Comparison of ENCODE assay signal across 1 cellular context in genomic region chr1:234875953-234876814, GRCh38.
TF ChIP-seq lines count a peak whose summit lies in the region.

No MANE protein-coding gene starts in this region.

TF ChIP-seq in HepG2, 621 proteins besides CTCF, POLR2A, EP300 and RAD21 (continued from another document and continues in another):
- TF ChIP-seq ZMYM4 (CRISPR knock-in tag; IDR thresholded peaks at IDR 0.05) (peak; percentile 82), ZNF503 (CRISPR knock-in tag; IDR thresholded peaks at IDR 0.05) (peak; percentile 92), ZNF407 (CRISPR knock-in tag; IDR thresholded peaks at IDR 0.05; ENCODE audit: not compliant biosample characterization) (no peak), FOXP1 (IDR thresholded peaks at IDR 0.05) (no peak; the same call in 1 of the 2 replicates), FOXP1 (CRISPR knock-in tag; IDR thresholded peaks at IDR 0.05) (peak; percentile 94), CHD2 (IDR thresholded peaks at IDR 0.05; ENCODE audit: low read depth, low read length) (0 out of 2 replicates have a peak, but pooled peaks have one; percentile 21), JDP2 (CRISPR knock-in tag; IDR thresholded peaks at IDR 0.05; ENCODE audit: borderline replicate concordance) (peak; percentile 46; the same call in 1 of the 2 replicates), JUND (CRISPR knock-in tag; IDR thresholded peaks at IDR 0.05) (peak; percentile 78), ZC3H4 (CRISPR knock-in tag; IDR thresholded peaks at IDR 0.05; ENCODE audit: borderline replicate concordance) (peak; percentile 74; the same call in 1 of the 2 replicates), TARDBP (CRISPR knock-in tag; IDR thresholded peaks at IDR 0.05) (peak; percentile 89), ZNF687 (CRISPR knock-in tag; IDR thresholded peaks at IDR 0.05) (peak; percentile 97), REL (CRISPR knock-in tag; conservative IDR thresholded peaks at IDR 0.05) (0 out of 2 replicates have a peak, but pooled peaks have one; percentile 55), ZNF101 (CRISPR knock-in tag; IDR thresholded peaks at IDR 0.05; ENCODE audit: borderline replicate concordance, low read depth) (no peak), ZFP90 (CRISPR knock-in tag; IDR thresholded peaks at IDR 0.05; ENCODE audit: borderline replicate concordance) (no peak), SALL1 (CRISPR knock-in tag; IDR thresholded peaks at IDR 0.05) (peak; percentile 79), FOSL1 (CRISPR knock-in tag; IDR thresholded peaks at IDR 0.05; ENCODE audit: borderline replicate concordance) (peak; percentile 62; the same call in 1 of the 2 replicates), CBFB (CRISPR knock-in tag; IDR thresholded peaks at IDR 0.05) (peak; percentile 70; the same call in 1 of the 2 replicates), PHF20 (CRISPR knock-in tag; IDR thresholded peaks at IDR 0.05) (peak; percentile 9; the same call in 1 of the 2 replicates), SNAPC2 (CRISPR knock-in tag; IDR thresholded peaks at IDR 0.05) (0 out of 2 replicates have a peak, but pooled peaks have one; percentile 74), SOX5 (CRISPR knock-in tag; IDR thresholded peaks at IDR 0.05; ENCODE audit: borderline replicate concordance) (peak; percentile 82; the same call in 1 of the 2 replicates), ZFP36L1 (CRISPR knock-in tag; IDR thresholded peaks at IDR 0.05) (peak; percentile 59; the same call in 1 of the 2 replicates), HIVEP1 (CRISPR knock-in tag; IDR thresholded peaks at IDR 0.05) (peak; percentile 75), ATF5 (CRISPR knock-in tag; IDR thresholded peaks at IDR 0.05; ENCODE audit: low read depth) (no peak), ZNF737 (CRISPR knock-in tag; IDR thresholded peaks at IDR 0.05; ENCODE audit: borderline replicate concordance) (peak; percentile 2; the same call in 1 of the 2 replicates), ZNF33A (CRISPR knock-in tag; IDR thresholded peaks at IDR 0.05; ENCODE audit: borderline replicate concordance) (no peak), FOXC1 (CRISPR knock-in tag; IDR thresholded peaks at IDR 0.05; ENCODE audit: borderline replicate concordance) (peak; percentile 9; the same call in 1 of the 2 replicates), ZNF441 (CRISPR knock-in tag; IDR thresholded peaks at IDR 0.05; ENCODE audit: borderline replicate concordance) (peak; percentile 19; the same call in 1 of the 2 replicates)
- TF ChIP-seq, protein P1, sequence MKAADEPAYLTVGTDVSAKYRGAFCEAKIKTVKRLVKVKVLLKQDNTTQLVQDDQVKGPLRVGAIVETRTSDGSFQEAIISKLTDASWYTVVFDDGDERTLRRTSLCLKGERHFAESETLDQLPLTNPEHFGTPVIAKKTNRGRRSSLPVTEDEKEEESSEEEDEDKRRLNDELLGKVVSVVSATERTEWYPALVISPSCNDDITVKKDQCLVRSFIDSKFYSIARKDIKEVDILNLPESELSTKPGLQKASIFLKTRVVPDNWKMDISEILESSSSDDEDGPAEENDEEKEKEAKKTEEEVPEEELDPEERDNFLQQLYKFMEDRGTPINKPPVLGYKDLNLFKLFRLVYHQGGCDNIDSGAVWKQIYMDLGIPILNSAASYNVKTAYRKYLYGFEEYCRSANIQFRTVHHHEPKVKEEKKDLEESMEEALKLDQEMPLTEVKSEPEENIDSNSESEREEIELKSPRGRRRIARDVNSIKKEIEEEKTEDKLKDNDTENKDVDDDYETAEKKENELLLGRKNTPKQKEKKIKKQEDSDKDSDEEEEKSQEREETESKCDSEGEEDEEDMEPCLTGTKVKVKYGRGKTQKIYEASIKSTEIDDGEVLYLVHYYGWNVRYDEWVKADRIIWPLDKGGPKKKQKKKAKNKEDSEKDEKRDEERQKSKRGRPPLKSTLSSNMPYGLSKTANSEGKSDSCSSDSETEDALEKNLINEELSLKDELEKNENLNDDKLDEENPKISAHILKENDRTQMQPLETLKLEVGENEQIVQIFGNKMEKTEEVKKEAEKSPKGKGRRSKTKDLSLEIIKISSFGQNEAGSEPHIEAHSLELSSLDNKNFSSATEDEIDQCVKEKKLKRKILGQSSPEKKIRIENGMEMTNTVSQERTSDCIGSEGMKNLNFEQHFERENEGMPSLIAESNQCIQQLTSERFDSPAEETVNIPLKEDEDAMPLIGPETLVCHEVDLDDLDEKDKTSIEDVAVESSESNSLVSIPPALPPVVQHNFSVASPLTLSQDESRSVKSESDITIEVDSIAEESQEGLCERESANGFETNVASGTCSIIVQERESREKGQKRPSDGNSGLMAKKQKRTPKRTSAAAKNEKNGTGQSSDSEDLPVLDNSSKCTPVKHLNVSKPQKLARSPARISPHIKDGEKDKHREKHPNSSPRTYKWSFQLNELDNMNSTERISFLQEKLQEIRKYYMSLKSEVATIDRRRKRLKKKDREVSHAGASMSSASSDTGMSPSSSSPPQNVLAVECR (CRISPR knock-in tag; IDR thresholded peaks at IDR 0.05; ENCODE audit: borderline replicate concordance), result peak; percentile 66; the same call in 1 of the 2 replicates
- TF ChIP-seq, protein P2, sequence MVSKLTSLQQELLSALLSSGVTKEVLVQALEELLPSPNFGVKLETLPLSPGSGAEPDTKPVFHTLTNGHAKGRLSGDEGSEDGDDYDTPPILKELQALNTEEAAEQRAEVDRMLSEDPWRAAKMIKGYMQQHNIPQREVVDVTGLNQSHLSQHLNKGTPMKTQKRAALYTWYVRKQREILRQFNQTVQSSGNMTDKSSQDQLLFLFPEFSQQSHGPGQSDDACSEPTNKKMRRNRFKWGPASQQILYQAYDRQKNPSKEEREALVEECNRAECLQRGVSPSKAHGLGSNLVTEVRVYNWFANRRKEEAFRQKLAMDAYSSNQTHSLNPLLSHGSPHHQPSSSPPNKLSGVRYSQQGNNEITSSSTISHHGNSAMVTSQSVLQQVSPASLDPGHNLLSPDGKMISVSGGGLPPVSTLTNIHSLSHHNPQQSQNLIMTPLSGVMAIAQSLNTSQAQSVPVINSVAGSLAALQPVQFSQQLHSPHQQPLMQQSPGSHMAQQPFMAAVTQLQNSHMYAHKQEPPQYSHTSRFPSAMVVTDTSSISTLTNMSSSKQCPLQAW (CRISPR knock-in tag; IDR thresholded peaks at IDR 0.05), result peak; percentile 90
- TF ChIP-seq, protein P3, sequence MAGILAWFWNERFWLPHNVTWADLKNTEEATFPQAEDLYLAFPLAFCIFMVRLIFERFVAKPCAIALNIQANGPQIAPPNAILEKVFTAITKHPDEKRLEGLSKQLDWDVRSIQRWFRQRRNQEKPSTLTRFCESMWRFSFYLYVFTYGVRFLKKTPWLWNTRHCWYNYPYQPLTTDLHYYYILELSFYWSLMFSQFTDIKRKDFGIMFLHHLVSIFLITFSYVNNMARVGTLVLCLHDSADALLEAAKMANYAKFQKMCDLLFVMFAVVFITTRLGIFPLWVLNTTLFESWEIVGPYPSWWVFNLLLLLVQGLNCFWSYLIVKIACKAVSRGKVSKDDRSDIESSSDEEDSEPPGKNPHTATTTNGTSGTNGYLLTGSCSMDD (CRISPR knock-in tag; IDR thresholded peaks at IDR 0.05), result no peak
- TF ChIP-seq, protein P4, sequence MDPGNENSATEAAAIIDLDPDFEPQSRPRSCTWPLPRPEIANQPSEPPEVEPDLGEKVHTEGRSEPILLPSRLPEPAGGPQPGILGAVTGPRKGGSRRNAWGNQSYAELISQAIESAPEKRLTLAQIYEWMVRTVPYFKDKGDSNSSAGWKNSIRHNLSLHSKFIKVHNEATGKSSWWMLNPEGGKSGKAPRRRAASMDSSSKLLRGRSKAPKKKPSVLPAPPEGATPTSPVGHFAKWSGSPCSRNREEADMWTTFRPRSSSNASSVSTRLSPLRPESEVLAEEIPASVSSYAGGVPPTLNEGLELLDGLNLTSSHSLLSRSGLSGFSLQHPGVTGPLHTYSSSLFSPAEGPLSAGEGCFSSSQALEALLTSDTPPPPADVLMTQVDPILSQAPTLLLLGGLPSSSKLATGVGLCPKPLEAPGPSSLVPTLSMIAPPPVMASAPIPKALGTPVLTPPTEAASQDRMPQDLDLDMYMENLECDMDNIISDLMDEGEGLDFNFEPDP (CRISPR knock-in tag; conservative IDR thresholded peaks at IDR 0.05), result no peak
